In the genomic region with DNA sequence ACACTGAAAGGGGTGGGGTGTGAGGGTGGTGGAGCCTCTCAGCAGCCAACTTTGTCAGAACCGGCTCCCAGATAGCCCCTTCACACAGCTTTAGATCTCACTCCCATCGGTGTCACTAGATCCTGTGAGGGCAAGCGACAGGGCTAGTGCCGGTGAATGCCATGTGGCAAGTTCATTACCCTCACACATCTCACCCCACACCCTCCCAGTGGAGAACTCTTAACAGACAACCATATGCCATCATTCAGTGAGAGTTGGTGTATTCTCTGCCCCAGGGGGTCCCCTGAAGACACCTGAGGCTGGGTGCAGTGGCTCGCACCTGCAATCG, we compare ENCODE assay signal across 15 cellular contexts. TPM values are rescaled to one million over a fixed set of nuclear protein-coding genes. Genes with fewer than 3 reads are reported as not detected.
DNase-seq lines count a peak whose midpoint lies in the region; ATAC-seq and TF ChIP-seq lines count a peak whose summit lies in the region.
"Had no signal": no experiment of that assay in that cellular context is flagged by ENCODE, and none has a peak within 500 bp of the region (broad histone marks: within the 10 kb centered on the region; RNA-seq: fewer than 3 reads in every experiment).

No MANE protein-coding gene starts in this region.

- POLR2A ChIA-PET in activated CD4-positive, alpha-beta memory T cell treated with anti-CD3 and anti-CD28 coated beads for 36 hours (lab: Charles Lee) = interaction anchor here (0.6 to 4.3 kb wide), 5 partner anchors 12 to 81 kb away, joined by 3 to 40 read pairs (median 4); partner anchors contain the start of genes SEPTIN6 and SOWAHD

- no peaks in the 10 kb centered on the region for H3K9me3 ChIP-seq in transverse colon
- H3K9me3 ChIP-seq in upper lobe of right lung = no peaks in the 10 kb centered on the region

- intact Hi-C loops in activated naive CD4-positive, alpha-beta T cell treated with anti-CD3 and anti-CD28 coated beads for 36 hours (cut with micrococcal nuclease) = no loop called here
- intact Hi-C loops in activated CD4-positive, alpha-beta memory T cell treated with anti-CD3 and anti-CD28 coated beads for 36 hours (cut with micrococcal nuclease) = no loop called here
- intact Hi-C loops in transverse colon (cut with DNase I; ENCODE audit: low total_unique reads) (no loop called here), upper lobe of right lung (cut with DNase I) (no loop called here)

- H3K27ac ChIP-seq in transverse colon = peak overlapping the region; percentile 47 to 68 (median 62)
- H3K27ac ChIP-seq in upper lobe of right lung = no peak overlapping the region

- CTCF ChIA-PET in activated naive CD4-positive, alpha-beta T cell treated with anti-CD3 and anti-CD28 coated beads for 36 hours (lab: Charles Lee) = interaction anchor here (0.9 to 1.1 kb wide), 2 partner anchors 11 to 15 kb away, joined by 3 to 4 read pairs; partner anchors contain the start of gene SEPTIN6
- CTCF ChIA-PET in activated CD4-positive, alpha-beta memory T cell treated with anti-CD3 and anti-CD28 coated beads for 36 hours (lab: Charles Lee) = interaction anchor here (1.0 to 1.4 kb wide), 2 partner anchors 11 to 20 kb away, joined by 3 read pairs; no protein-coding TSS in a partner anchor

- WGBS in transverse colon (ENCODE audit: low coverage in 1 of 2), 2 donors = 87% methylated on average over 6 of the region's 6 CpGs; no CpG with 5 or more reads in 1 of the 2 donors

- no peaks in the 10 kb centered on the region for H3K9me3 Mint-ChIP-seq in activated naive CD4-positive, alpha-beta T cell treated with anti-CD3 and anti-CD28 coated beads for 36 hours
- no peaks in the 10 kb centered on the region for H3K9me3 Mint-ChIP-seq in activated CD4-positive, alpha-beta memory T cell treated with anti-CD3 and anti-CD28 coated beads for 36 hours
- no peaks in the 10 kb centered on the region for H3K9me3 Mint-ChIP-seq in immature natural killer cell

- ATAC-seq in upper lobe of right lung = no peak

- TF ChIP-seq CTCF in transverse colon (IDR thresholded peaks at IDR 0.05) (no peak), upper lobe of right lung (IDR thresholded peaks at IDR 0.05) (no peak)

- H3K36me3 ChIP-seq in transverse colon (no peaks in the 10 kb centered on the region), upper lobe of right lung (no peaks in the 10 kb centered on the region)

- no peak for TF ChIP-seq POLR2A in transverse colon (IDR thresholded peaks at IDR 0.05)

- H3K4me3 Mint-ChIP-seq in activated naive CD4-positive, alpha-beta T cell treated with anti-CD3 and anti-CD28 coated beads for 36 hours = peak overlapping the region; percentile 76
- H3K4me3 Mint-ChIP-seq in activated CD4-positive, alpha-beta memory T cell treated with anti-CD3 and anti-CD28 coated beads for 36 hours = peak overlapping the region; percentile 62
- H3K4me3 Mint-ChIP-seq in immature natural killer cell = peak overlapping the region; percentile 88 to 97 (median 93)

- peaks cover 51% of the 10 kb centered on the region for H3K4me1 Mint-ChIP-seq in activated naive CD4-positive, alpha-beta T cell treated with anti-CD3 and anti-CD28 coated beads for 36 hours (ENCODE audit: low read depth)
- peaks cover 40% of the 10 kb centered on the region for H3K4me1 Mint-ChIP-seq in activated CD4-positive, alpha-beta memory T cell treated with anti-CD3 and anti-CD28 coated beads for 36 hours (ENCODE audit: low read depth)
- H3K4me1 Mint-ChIP-seq in immature natural killer cell = peaks cover 74 to 80% of the 10 kb centered on the region in 2 donors

- H3K4me1 ChIP-seq in transverse colon = peaks cover 0 to 12% (median 3%) of the 10 kb centered on the region in 4 donors
- no peaks in the 10 kb centered on the region for H3K4me1 ChIP-seq in upper lobe of right lung

- DNase-seq in activated naive CD4-positive, alpha-beta T cell treated with anti-CD3 and anti-CD28 coated beads for 36 hours = no peak
- no peak for DNase-seq in activated naive CD4-positive, alpha-beta T cell (lab: John Stamatoyannopoulos, UW)
- DNase-seq in activated CD4-positive, alpha-beta memory T cell treated with anti-CD3 and anti-CD28 coated beads for 36 hours = no peak
- DNase-seq in immature natural killer cell (peak in 2 of 3 donors; percentile 44 to 56), transverse colon (no peak), amygdala (lab: John Stamatoyannopoulos, UW) (no peak), upper lobe of right lung (no peak), iPS-NIHi11 (ENCODE audit: low spot score) (no peak)
- DNase-seq: activated CD4-positive, alpha-beta T cell treated with anti-CD3 and anti-CD28 coated beads, Interleukin-2, amount 50 U/mL, for 48 hours; amniotic stem cell; cortex of kidney; H7; NCI-H2107; OCI-M1; stimulated activated CD8-positive, alpha-beta memory T cell treated with anti-CD3 and anti-CD28 coated beads, Interleukin-4, amount 100 ng/mL, for 48 hours had no signal

- no peak for TF ChIP-seq EP300 in transverse colon (IDR thresholded peaks at IDR 0.05; ENCODE audit: low read depth)

- H3K36me3 Mint-ChIP-seq in activated naive CD4-positive, alpha-beta T cell treated with anti-CD3 and anti-CD28 coated beads for 36 hours (ENCODE audit: low read depth) = peaks cover 10% of the 10 kb centered on the region
- H3K36me3 Mint-ChIP-seq in activated CD4-positive, alpha-beta memory T cell treated with anti-CD3 and anti-CD28 coated beads for 36 hours = peaks cover 15% of the 10 kb centered on the region
- peaks cover 0 to 5% (median 0%) of the 10 kb centered on the region in 3 donors for H3K36me3 Mint-ChIP-seq in immature natural killer cell

- H3K4me3 ChIP-seq in transverse colon (no peak overlapping the region), upper lobe of right lung (no peak overlapping the region)

- in situ Hi-C loops in transverse colon (cut with MboI; ENCODE audit: low pct_ligation_motif_present in 1 of 4, low pct_unique_long_range_greater_than_20kb in 1 of 4, low sequenced_read_pairs in 3 of 4) = no loop called here

- H3K27ac Mint-ChIP-seq in activated naive CD4-positive, alpha-beta T cell treated with anti-CD3 and anti-CD28 coated beads for 36 hours = peak overlapping the region; percentile 97
- H3K27ac Mint-ChIP-seq in activated CD4-positive, alpha-beta memory T cell treated with anti-CD3 and anti-CD28 coated beads for 36 hours = peak overlapping the region; percentile 97
- peak overlapping the region; percentile 87 to 98 (median 94) for H3K27ac Mint-ChIP-seq in immature natural killer cell

- no peaks in the 10 kb centered on the region for H3K27me3 Mint-ChIP-seq in activated naive CD4-positive, alpha-beta T cell treated with anti-CD3 and anti-CD28 coated beads for 36 hours (ENCODE audit: low read depth)
- H3K27me3 Mint-ChIP-seq in activated CD4-positive, alpha-beta memory T cell treated with anti-CD3 and anti-CD28 coated beads for 36 hours = no peaks in the 10 kb centered on the region
- H3K27me3 Mint-ChIP-seq in immature natural killer cell (ENCODE audit: low read depth in 3 of 3) = peaks cover 0 to 8% (median 3%) of the 10 kb centered on the region in 3 donors

- no peaks in the 10 kb centered on the region for H3K27me3 ChIP-seq in transverse colon
- no peaks in the 10 kb centered on the region for H3K27me3 ChIP-seq in upper lobe of right lung

RNA-seq across cellular contexts. Expression of gene SEPTIN6, which starts 15.3 kb away (rescaled TPM):
- 100 to 1,000 TPM; 137 to 143 TPM for total RNA-seq in activated naive CD4-positive, alpha-beta T cell treated with anti-CD3 and anti-CD28 coated beads for 36 hours
- 100 to 1,000 TPM; 154 to 156 TPM for total RNA-seq in activated CD4-positive, alpha-beta memory T cell treated with anti-CD3 and anti-CD28 coated beads for 36 hours
- 100 to 1,000 TPM; 104 to 244 (median 139) TPM for polyA plus RNA-seq in immature natural killer cell
- 10 to 100 TPM in 3 of 4 donors, 1 to 10 TPM in 1; 9.4 to 88.2 (median 21.8) TPM for total RNA-seq in transverse colon
- 20.9 TPM for total RNA-seq in upper lobe of right lung

Comparison
In these comparisons a context has a peak if more than half of its experiments do, and no peak if none do; other contexts are left out.
1. DNase-seq: peak in immature natural killer cell (2 of 3); none in activated naive CD4-positive, alpha-beta T cell treated with anti-CD3 and anti-CD28 coated beads for 36 hours (single experiment), activated naive CD4-positive, alpha-beta T cell (0 of 4), activated CD4-positive, alpha-beta memory T cell treated with anti-CD3 and anti-CD28 coated beads for 36 hours (single experiment), transverse colon (single experiment), amygdala (0 of 56), upper lobe of right lung (single experiment) and iPS-NIHi11 (single experiment).
2. Peak in every context shown above with its lines, with median percentiles within 50 percentile points of each other: H3K27ac Mint-ChIP-seq and H3K4me3 Mint-ChIP-seq.